8 cellular contexts compared by ENCODE assay signal in the genomic region with DNA sequence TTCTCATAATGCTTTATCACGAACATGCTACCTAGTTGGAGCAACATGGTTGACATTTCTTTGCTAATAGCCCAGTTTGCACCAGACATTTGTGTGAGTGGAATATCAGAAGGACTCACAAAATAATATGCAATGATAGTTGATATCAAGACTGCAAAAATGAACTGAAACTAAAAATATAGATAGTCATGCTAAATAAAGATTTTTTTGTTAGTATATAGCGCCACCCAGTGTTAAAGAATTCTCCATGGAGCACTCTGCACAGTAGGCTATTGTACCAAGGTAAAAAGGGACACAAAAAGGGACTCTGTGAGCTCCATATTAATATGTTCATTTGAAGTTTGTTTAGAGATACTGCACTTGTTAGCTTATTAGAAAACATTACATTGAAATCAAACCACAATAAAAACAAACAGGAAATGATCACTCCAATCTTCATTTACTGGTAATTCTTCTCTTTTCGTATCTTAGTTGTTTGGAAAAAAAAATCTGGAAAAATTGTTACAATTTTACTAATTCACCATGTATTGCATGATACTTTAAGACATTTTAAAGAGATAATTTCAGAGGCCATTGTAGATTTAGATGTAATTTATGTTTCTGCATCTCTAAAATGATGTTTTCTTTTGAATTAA.
DNase-seq lines count a peak whose midpoint lies in the region; ATAC-seq and TF ChIP-seq lines count a peak whose summit lies in the region.

No MANE protein-coding gene starts in this region.

- DNase-seq in DND-41 (no peak), HuH-7 (ENCODE audit: low spot score) (peak; percentile 6), RKO (ENCODE audit: low spot score) (peak; percentile 71), esophagus squamous epithelium (lab: John Stamatoyannopoulos, UW) (no peak), psoas muscle (no peak), posterior vena cava (ENCODE audit: low spot score) (no peak)

- H3K79me2 ChIP-seq in DND-41 (ENCODE audit: insufficient read depth, low read length): no peaks in the 10 kb centered on the region

- H3K4me3 ChIP-seq in DND-41 (ENCODE audit: low read depth in 1 of 2, low read length in 2 of 2) (no peak overlapping the region), esophagus squamous epithelium (peak overlapping the region in 1 of 4 donors; percentile 27), psoas muscle (peak overlapping the region; percentile 24)

- no peak overlapping the region for H3K27ac ChIP-seq in DND-41 (ENCODE audit: low read length)
- no peak overlapping the region for H3K27ac ChIP-seq in esophagus squamous epithelium
- no peak overlapping the region for H3K27ac ChIP-seq in psoas muscle

- peak; percentile 52; the same call in 1 of the 3 replicates for ATAC-seq in DND-41 (ENCODE audit: insufficient read depth, low read depth)
- peak in 2 of 4 donors; percentile 50 to 61 for ATAC-seq in psoas muscle
- no peak for ATAC-seq in GM18870 (IDR thresholded peaks at IDR 0.05; ENCODE audit: unreplicated experiment)
- no peak for ATAC-seq in HG02884 (IDR thresholded peaks at IDR 0.05; ENCODE audit: unreplicated experiment)

- H3K36me3 ChIP-seq in DND-41 (ENCODE audit: insufficient read depth, low read length) (no peaks in the 10 kb centered on the region), esophagus squamous epithelium (no peaks in the 10 kb centered on the region), psoas muscle (ENCODE audit: insufficient read depth in 1 of 2, low read depth in 1 of 2) (no peaks in the 10 kb centered on the region)

- 46 to 49% methylated on average over 3 of the region's 3 CpGs for WGBS in esophagus squamous epithelium, 2 donors
- 48 to 54% (median 52%) methylated on average over 3 of the region's 3 CpGs for WGBS in psoas muscle, 3 donors

- H2AFZ ChIP-seq in DND-41 (ENCODE audit: low read depth, low read length): no peak overlapping the region

- no peak for TF ChIP-seq POLR2A in esophagus squamous epithelium (IDR thresholded peaks at IDR 0.05)

- TF ChIP-seq CTCF in DND-41 (IDR thresholded peaks at IDR 0.05; ENCODE audit: borderline replicate concordance, extremely low read depth, low read length, poor library complexity, severe bottlenecking) (peak; percentile 63), esophagus squamous epithelium (IDR thresholded peaks at IDR 0.05) (peak; percentile 11 to 56 (median 36)), psoas muscle (IDR thresholded peaks at IDR 0.05) (peak; percentile 58)

- H4K20me1 ChIP-seq in DND-41 (ENCODE audit: insufficient read depth, low read length): no peaks in the 10 kb centered on the region

- intact Hi-C loops in esophagus squamous epithelium (cut with DNase I) (no loop called here), psoas muscle (cut with DNase I) (loop anchor here (10.0 kb wide), 1 partner anchor 115 kb away; no protein-coding TSS in a partner anchor), posterior vena cava (cut with DNase I) (no loop called here)

- H3K4me2 ChIP-seq in DND-41 (ENCODE audit: insufficient read depth, low read length): no peak overlapping the region

- H3K4me1 ChIP-seq in DND-41 (ENCODE audit: insufficient read depth, low read length): no peaks in the 10 kb centered on the region
- no peaks in the 10 kb centered on the region for H3K4me1 ChIP-seq in esophagus squamous epithelium
- no peaks in the 10 kb centered on the region for H3K4me1 ChIP-seq in psoas muscle

- H3K9me3 ChIP-seq in DND-41 (ENCODE audit: insufficient read depth, low read length, severe bottlenecking): no peaks in the 10 kb centered on the region
- no peaks in the 10 kb centered on the region for H3K9me3 ChIP-seq in esophagus squamous epithelium
- H3K9me3 ChIP-seq in psoas muscle: no peaks in the 10 kb centered on the region

- H3K27me3 ChIP-seq in DND-41 (ENCODE audit: insufficient read depth, low read length, poor library complexity) (no peaks in the 10 kb centered on the region), esophagus squamous epithelium (no peaks in the 10 kb centered on the region), psoas muscle (ENCODE audit: insufficient read depth in 3 of 3, low read length in 2 of 3) (no peaks in the 10 kb centered on the region)

- H3K9ac ChIP-seq in DND-41 (ENCODE audit: low read depth, low read length): no peak overlapping the region

Comparison
In these comparisons a context has a peak if more than half of its experiments do, and no peak if none do; other contexts are left out.
1. DNase-seq: peak in HuH-7 (single experiment) and RKO (single experiment); none in DND-41 (single experiment), esophagus squamous epithelium (single experiment), psoas muscle (0 of 2) and posterior vena cava (single experiment).
2. intact Hi-C loops: an anchor here in psoas muscle (10.0 kb wide); none called in esophagus squamous epithelium and posterior vena cava.
3. Peak in every context shown above with its lines, with median percentiles within 50 percentile points of each other: CTCF ChIP-seq.